Comparison of ENCODE assay signal across 11 cellular contexts in the genomic region with DNA sequence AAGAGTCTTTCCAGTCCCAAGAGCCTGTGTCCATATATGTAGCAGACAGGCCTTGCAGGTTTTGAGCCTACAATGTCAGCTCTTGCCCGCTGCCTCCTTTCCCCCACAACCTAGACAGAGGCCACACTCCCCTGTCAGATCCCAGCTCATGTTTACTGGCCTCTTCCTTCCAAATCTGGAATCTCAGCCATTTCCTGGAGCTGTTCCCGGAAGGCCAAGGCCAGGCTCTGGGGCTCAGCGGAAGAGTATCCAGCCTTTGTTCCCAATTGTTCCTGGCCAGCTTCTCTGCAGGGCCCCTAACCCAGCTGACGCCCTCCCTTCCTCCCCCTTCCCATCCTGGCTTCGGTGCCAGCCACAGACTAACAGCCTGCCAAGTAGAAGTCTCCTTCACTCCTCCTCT. TPM values are rescaled to one million over a fixed set of nuclear protein-coding genes. Genes with fewer than 3 reads are reported as not detected.
DNase-seq lines count a peak whose midpoint lies in the region; FAIRE-seq and TF ChIP-seq lines count a peak whose summit lies in the region.
"Had no signal": no experiment of that assay in that cellular context is flagged by ENCODE, and none has a peak within 500 bp of the region (broad histone marks: within the 10 kb centered on the region; RNA-seq: fewer than 3 reads in every experiment).

No MANE protein-coding gene starts in this region.

- H3K56ac ChIP-seq in H9 (ENCODE audit: insufficient read length, low read depth, low read length), result no peak overlapping the region

- H3K4me1 ChIP-seq in H9 (ENCODE audit: insufficient read depth, low read length) (peaks cover 4% of the 10 kb centered on the region; the same call in 1 of the 2 replicates), skeletal muscle tissue (ENCODE audit: control insufficient read depth in 3 of 3, insufficient read depth in 3 of 3, low read length in 3 of 3) (peaks cover 42 to 44% (median 44%) of the 10 kb centered on the region in 3 donors)

- H3K27ac ChIP-seq in H9 (ENCODE audit: insufficient read length, low read depth, low read length), result no peak overlapping the region
- peak overlapping the region; percentile 83 for H3K27ac ChIP-seq in skeletal muscle tissue (ENCODE audit: low read depth, low read length)

- no peak overlapping the region for H2BK5ac ChIP-seq in H9 (ENCODE audit: insufficient read length, low read length)

- H3K4me3 ChIP-seq in skeletal muscle tissue (ENCODE audit: low read length in 3 of 3), result no peak overlapping the region

- H3K23me2 ChIP-seq in H9 (ENCODE audit: insufficient read length, low read depth, low read length, poor library complexity, severe bottlenecking), result no peaks in the 10 kb centered on the region

- no peak overlapping the region for H3K18ac ChIP-seq in H9 (ENCODE audit: insufficient read length, low read depth, low read length)

- H3K79me1 ChIP-seq in H9 (ENCODE audit: insufficient read depth, low read depth, low read length, poor library complexity, severe bottlenecking), result no peaks in the 10 kb centered on the region

- H3K14ac ChIP-seq in H9 (ENCODE audit: insufficient read depth, low read length), result no peak overlapping the region

- H4K8ac ChIP-seq in H9 (replicated peaks; ENCODE audit: insufficient read length, low read depth, low read length), result no peak overlapping the region

- H4K91ac ChIP-seq in H9 (ENCODE audit: insufficient read length, low read depth, low read length), result no peak overlapping the region

- no peak overlapping the region for H3K4ac ChIP-seq in H9 (ENCODE audit: low read depth, low read length)

- H2AFZ ChIP-seq in H9 (ENCODE audit: low read length), result no peak overlapping the region

- no CpG with 5 or more reads among the region's 5 CpGs for WGBS in H9 (ENCODE audit: extremely low coverage, insufficient read length, low lambda C conversion rate)

- H3K9me3 ChIP-seq in H9 (ENCODE audit: control insufficient read depth, low read depth, low read length), result no peaks in the 10 kb centered on the region
- no peaks in the 10 kb centered on the region for H3K9me3 ChIP-seq in skeletal muscle tissue (ENCODE audit: control insufficient read depth in 3 of 3, low read length in 3 of 3)

- no peaks in the 10 kb centered on the region for H3K79me2 ChIP-seq in H9 (ENCODE audit: insufficient read depth, low read length)

- peaks cover 14% of the 10 kb centered on the region for H3K27me3 Mint-ChIP-seq in H9 (ENCODE audit: low read depth)
- peaks cover 34% of the 10 kb centered on the region for H3K27me3 Mint-ChIP-seq in activated CD4-positive, alpha-beta memory T cell treated with anti-CD3 and anti-CD28 coated beads, Interleukin-2, amount 10 ng/mL, durations not matched to agents 7 days and 5 days

- CTCF ChIA-PET in activated CD4-positive, alpha-beta memory T cell treated with anti-CD3 and anti-CD28 coated beads, Interleukin-2, amount 10 ng/mL, durations not matched to agents 7 days and 5 days (lab: Charles Lee), result interaction anchor here (1.1 to 1.5 kb wide), 2 partner anchors 22 to 37 kb away, joined by 3 to 5 read pairs; no protein-coding TSS in a partner anchor

- H3K4me2 ChIP-seq in H9 (ENCODE audit: insufficient read depth, insufficient read length, low read length), result no peak overlapping the region

- H3K9ac ChIP-seq in H9 (ENCODE audit: extremely low read depth, insufficient read length, low read length) (no peak overlapping the region), skeletal muscle tissue (ENCODE audit: low read depth in 1 of 3, low read length in 3 of 3) (peak overlapping the region in 1 of 3 donors; percentile 13)

- H2BK15ac ChIP-seq in H9 (ENCODE audit: low read depth, low read length), result no peak overlapping the region

- peak; percentile 51 for DNase-seq in H9
- DNase-seq in cerebellum (ENCODE audit: low spot score), result peak; percentile 52
- DNase-seq in inferior parietal cortex (ENCODE audit: extremely low spot score), result peak; percentile 42
- no peak for DNase-seq in activated CD4-positive, alpha-beta memory T cell treated with anti-CD3 and anti-CD28 coated beads, Interleukin-2, amount 10 ng/mL, durations not matched to agents 7 days and 5 days
- no peak for DNase-seq in D721Med (ENCODE audit: insufficient read length, low spot score)
- no peak for DNase-seq in activated CD8-positive, alpha-beta memory T cell treated with anti-CD3 and anti-CD28 coated beads, Interleukin-2, amount 50 U/mL, for 48 hours
- no peak for DNase-seq in stimulated activated naive CD4-positive, alpha-beta T cell (lab: John Stamatoyannopoulos, UW)
- DNase-seq: activated CD4-positive, alpha-beta T cell treated with anti-CD3 and anti-CD28 coated beads for 1 hour; NCI-H2107; stimulated activated CD4-positive, alpha-beta T cell treated with anti-CD3 and anti-CD28 coated beads, Interleukin-1b, Interleukin-23, amount 100 ng/mL, for 48 hours had no signal

- H3K27me3 ChIP-seq in H9 (ENCODE audit: insufficient read depth, low read length) (no peaks in the 10 kb centered on the region; the same call in 1 of the 2 replicates), skeletal muscle tissue (ENCODE audit: control insufficient read depth in 3 of 3, insufficient read depth in 3 of 3, low read length in 3 of 3) (peaks cover 0 to 4% (median 3%) of the 10 kb centered on the region in 3 donors)

- no peak for FAIRE-seq in D721Med (lab: Jason Lieb, UNC)

- H2BK120ac ChIP-seq in H9 (ENCODE audit: low read depth, low read length, poor library complexity, severe bottlenecking), result no peak overlapping the region

- H3K4me1 Mint-ChIP-seq in H9, result peaks cover 16 to 17% of the 10 kb centered on the region in 2 experiments
- H3K4me1 Mint-ChIP-seq in activated CD4-positive, alpha-beta memory T cell treated with anti-CD3 and anti-CD28 coated beads, Interleukin-2, amount 10 ng/mL, durations not matched to agents 7 days and 5 days, result peaks cover 7% of the 10 kb centered on the region

- H3K4me3 Mint-ChIP-seq in H9, result no peak overlapping the region
- no peak overlapping the region for H3K4me3 Mint-ChIP-seq in activated CD4-positive, alpha-beta memory T cell treated with anti-CD3 and anti-CD28 coated beads, Interleukin-2, amount 10 ng/mL, durations not matched to agents 7 days and 5 days

- no peak overlapping the region for H2AK5ac ChIP-seq in H9 (ENCODE audit: insufficient read length, low read length)

- H3K36me3 ChIP-seq in skeletal muscle tissue (ENCODE audit: control insufficient read depth in 3 of 3, insufficient read depth in 3 of 3, low read length in 3 of 3), result peaks cover 0 to 5% (median 0%) of the 10 kb centered on the region in 3 donors

- no peaks in the 10 kb centered on the region for H4K20me1 ChIP-seq in H9 (ENCODE audit: control insufficient read depth, insufficient read depth, insufficient read length)

- no peak overlapping the region for H3K23ac ChIP-seq in H9 (ENCODE audit: insufficient read length, low read depth, low read length)

- no peaks in the 10 kb centered on the region for H3K9me3 Mint-ChIP-seq in H9
- H3K9me3 Mint-ChIP-seq in activated CD4-positive, alpha-beta memory T cell treated with anti-CD3 and anti-CD28 coated beads, Interleukin-2, amount 10 ng/mL, durations not matched to agents 7 days and 5 days, result no peaks in the 10 kb centered on the region

- TF ChIP-seq CTCF in H9 (conservative IDR thresholded peaks at IDR 0.05), result no peak
- no peak for TF ChIP-seq CTCF in D721Med (IDR thresholded peaks at IDR 0.05; ENCODE audit: insufficient read depth, missing control alignments)

- no peak overlapping the region for H2BK20ac ChIP-seq in H9 (ENCODE audit: low read depth, low read length, poor library complexity, severe bottlenecking)

- H4K5ac ChIP-seq in H9 (ENCODE audit: insufficient read length, low read depth, low read length), result no peak overlapping the region

- H3T11ph ChIP-seq in H9 (ENCODE audit: low read length), result no peak overlapping the region

- no peak overlapping the region for H2BK12ac ChIP-seq in H9 (ENCODE audit: insufficient read length, low read depth, low read length)

- peak overlapping the region in 1 of 3 experiments; percentile 33; a peak in 1 of 7 replicates for H3K27ac Mint-ChIP-seq in H9
- no peak overlapping the region for H3K27ac Mint-ChIP-seq in activated CD4-positive, alpha-beta memory T cell treated with anti-CD3 and anti-CD28 coated beads, Interleukin-2, amount 10 ng/mL, durations not matched to agents 7 days and 5 days

- POLR2A ChIA-PET in activated CD4-positive, alpha-beta memory T cell treated with anti-CD3 and anti-CD28 coated beads, Interleukin-2, amount 10 ng/mL, durations not matched to agents 7 days and 5 days (lab: Charles Lee), result no interaction called here

- no peaks in the 10 kb centered on the region for H3K36me3 Mint-ChIP-seq in H9 (ENCODE audit: insufficient read depth in 1 of 3, low read depth in 3 of 3)
- H3K36me3 Mint-ChIP-seq in activated CD4-positive, alpha-beta memory T cell treated with anti-CD3 and anti-CD28 coated beads, Interleukin-2, amount 10 ng/mL, durations not matched to agents 7 days and 5 days (ENCODE audit: low read depth), result no peaks in the 10 kb centered on the region

RNA-seq across cellular contexts. Expression of gene ROBO4, which starts 1.0 kb away (rescaled TPM):
- total RNA-seq in H9 (2021) (not detected in 2 replicates), cerebellum (7.9 TPM), skeletal muscle tissue (14.1 TPM)
- total RNA-seq in activated CD4-positive, alpha-beta memory T cell treated with anti-CD3 and anti-CD28 coated beads, Interleukin-2, amount 10 ng/mL, durations not matched to agents 7 days and 5 days, result not detected

RNA-seq across cellular contexts. Expression of gene HEPN1, which starts 20.3 kb away (rescaled TPM):
- not detected in 2 replicates for total RNA-seq in H9 (2021)
- total RNA-seq in cerebellum, result not detected
- not detected for total RNA-seq in skeletal muscle tissue
- total RNA-seq in activated CD4-positive, alpha-beta memory T cell treated with anti-CD3 and anti-CD28 coated beads, Interleukin-2, amount 10 ng/mL, durations not matched to agents 7 days and 5 days, result not detected

RNA-seq across cellular contexts. Expression of gene ROBO3, which starts 33.5 kb away (rescaled TPM):
- 11.8 and 12.6 TPM in 2 replicates for total RNA-seq in H9 (2021)
- total RNA-seq in cerebellum, result 30.1 TPM
- total RNA-seq in skeletal muscle tissue, result 12.0 TPM
- 1 to 10 TPM; 7.9 to 8.5 TPM for total RNA-seq in activated CD4-positive, alpha-beta memory T cell treated with anti-CD3 and anti-CD28 coated beads, Interleukin-2, amount 10 ng/mL, durations not matched to agents 7 days and 5 days

RNA-seq across cellular contexts. Expression of gene HEPACAM, which starts 37.1 kb away (rescaled TPM):
- total RNA-seq in H9 (2021) (not detected in 2 replicates), cerebellum (12.4 TPM), skeletal muscle tissue (1.6 TPM)
- total RNA-seq in activated CD4-positive, alpha-beta memory T cell treated with anti-CD3 and anti-CD28 coated beads, Interleukin-2, amount 10 ng/mL, durations not matched to agents 7 days and 5 days, result not detected

RNA-seq across cellular contexts. Expression of gene CCDC15, which starts 55.3 kb away (rescaled TPM):
- total RNA-seq in H9 (2021) (2.3 and 2.8 TPM in 2 replicates), cerebellum (3.5 TPM), skeletal muscle tissue (2.6 TPM)
- 1 to 10 TPM; 9.2 to 9.7 TPM for total RNA-seq in activated CD4-positive, alpha-beta memory T cell treated with anti-CD3 and anti-CD28 coated beads, Interleukin-2, amount 10 ng/mL, durations not matched to agents 7 days and 5 days

Comparison
In these comparisons a context has a peak if more than half of its experiments do, and no peak if none do; other contexts are left out.
1. DNase-seq: peak in H9 (single experiment), cerebellum (single experiment) and inferior parietal cortex (single experiment); none in activated CD4-positive, alpha-beta memory T cell treated with anti-CD3 and anti-CD28 coated beads, Interleukin-2, amount 10 ng/mL, durations not matched to agents 7 days and 5 days (single experiment), D721Med (single experiment), activated CD8-positive, alpha-beta memory T cell treated with anti-CD3 and anti-CD28 coated beads, Interleukin-2, amount 50 U/mL, for 48 hours (single experiment) and stimulated activated naive CD4-positive, alpha-beta T cell (0 of 6).